Comparison of ENCODE assay signal across 9 cellular contexts in genomic region chr13:41463823-41464602, GRCh38. TPM values are rescaled to one million over a fixed set of nuclear protein-coding genes. Genes with fewer than 3 reads are reported as not detected.
A peak's percentile ranks its signal among the peaks of the same experiment; 100 is the strongest.
DNase-seq lines count a peak whose midpoint lies in the region; ATAC-seq lines count a peak whose summit lies in the region.
"Had no signal": no experiment of that assay in that cellular context is flagged by ENCODE, and none has a peak within 500 bp of the region (broad histone marks: within the 10 kb centered on the region; RNA-seq: fewer than 3 reads in every experiment).

No MANE protein-coding gene starts in this region.

- peak overlapping the region; percentile 88 for H3K4me3 Mint-ChIP-seq in natural killer cell treated with Interleukin-12 subunit alpha and Interleukin-12 subunit beta and Interleukin-15 and Interleukin-18, amount 100 ng/mL, for 72 hours

- H3K9me3 Mint-ChIP-seq in natural killer cell treated with Interleukin-12 subunit alpha and Interleukin-12 subunit beta and Interleukin-15 and Interleukin-18, amount 100 ng/mL, for 72 hours, result peaks cover 4% of the 10 kb centered on the region

- peak overlapping the region; percentile 68 to 97 for H3K27ac Mint-ChIP-seq in natural killer cell treated with Interleukin-12 subunit alpha and Interleukin-12 subunit beta and Interleukin-15 and Interleukin-18, amount 100 ng/mL, for 72 hours

- peaks cover 54 to 67% of the 10 kb centered on the region in 2 donors for H3K4me1 Mint-ChIP-seq in natural killer cell treated with Interleukin-12 subunit alpha and Interleukin-12 subunit beta and Interleukin-15 and Interleukin-18, amount 100 ng/mL, for 72 hours (ENCODE audit: low read depth in 2 of 2)

- DNase-seq in activated CD8-positive, alpha-beta memory T cell treated with anti-CD3 and anti-CD28 coated beads, Interleukin-2, amount 50 U/mL, for 1 hour (ENCODE audit: extremely low read depth), result peak; percentile 36
- DNase-seq in natural killer cell treated with Interleukin-12 subunit alpha and Interleukin-12 subunit beta and Interleukin-15 and Interleukin-18, amount 100 ng/mL, for 72 hours (ENCODE audit: low spot score), result no peak
- no peak for DNase-seq in H4 (ENCODE audit: low spot score)
- DNase-seq in NCI-H1417 treated with DMSO at 0.1 percent for 48 hours (lab: John Stamatoyannopoulos, UW), result no peak
- no peak for DNase-seq in NCI-H526 (lab: John Stamatoyannopoulos, UW)
- DNase-seq in NCI-H510A treated with DMSO at 0.1 percent for 48 hours (lab: John Stamatoyannopoulos, UW), result no peak

- ATAC-seq in GM18867 (IDR thresholded peaks at IDR 0.05; ENCODE audit: unreplicated experiment) (peak; percentile 38), HG03095 (IDR thresholded peaks at IDR 0.05; ENCODE audit: unreplicated experiment) (peak; percentile 42)
- ATAC-seq in natural killer cell treated with Interleukin-12 subunit alpha and Interleukin-12 subunit beta and Interleukin-15 and Interleukin-18, amount 100 ng/mL, for 72 hours, result no peak
- ATAC-seq: HCT116 had no signal

- H3K27me3 Mint-ChIP-seq in natural killer cell treated with Interleukin-12 subunit alpha and Interleukin-12 subunit beta and Interleukin-15 and Interleukin-18, amount 100 ng/mL, for 72 hours, result no peaks in the 10 kb centered on the region

- peaks cover 10% of the 10 kb centered on the region for H3K36me3 Mint-ChIP-seq in natural killer cell treated with Interleukin-12 subunit alpha and Interleukin-12 subunit beta and Interleukin-15 and Interleukin-18, amount 100 ng/mL, for 72 hours

RNA-seq across cellular contexts. Expression of gene RGCC, which starts 6.7 kb away (rescaled TPM):
- total RNA-seq in natural killer cell treated with Interleukin-12 subunit alpha and Interleukin-12 subunit beta and Interleukin-15 and Interleukin-18, amount 100 ng/mL, for 72 hours, result 1 to 10 TPM; 6.2 to 9.0 TPM
- total RNA-seq in H4 (2014; rRNA removed; shearing (Covaris generic)), result 13.7 and 14.8 TPM in 2 replicates

Comparison
In these comparisons a context has a peak if more than half of its experiments do, and no peak if none do; other contexts are left out.
1. ATAC-seq: peak in GM18867 (single experiment) and HG03095 (single experiment); none in natural killer cell treated with Interleukin-12 subunit alpha and Interleukin-12 subunit beta and Interleukin-15 and Interleukin-18, amount 100 ng/mL, for 72 hours (0 of 2).